2 cellular contexts compared by ENCODE assay signal in genomic region chr16:67146523-67147357, GRCh38.
TF ChIP-seq lines count a peak whose summit lies in the region.

No MANE protein-coding gene starts in this region.

TF ChIP-seq in HEK293, 187 proteins besides CTCF, POLR2A, EP300 and RAD21:
- TF ChIP-seq ZNF692 (tag by site-specific recombination; IDR thresholded peaks at IDR 0.05) (peak; percentile 87), ZNF157 (tag by site-specific recombination; IDR thresholded peaks at IDR 0.05) (no peak), ZIC2 (tag by site-specific recombination; IDR thresholded peaks at IDR 0.05) (no peak), OVOL3 (tag by site-specific recombination; IDR thresholded peaks at IDR 0.05) (no peak), ZNF26 (tag by site-specific recombination; IDR thresholded peaks at IDR 0.05) (no peak), ZNF148 (tag by site-specific recombination; IDR thresholded peaks at IDR 0.05; ENCODE audit: borderline replicate concordance) (no peak)

TF ChIP-seq in GM12878, 131 proteins besides CTCF, POLR2A, EP300 and RAD21:
- TF ChIP-seq ZBTB33 (IDR thresholded peaks at IDR 0.05) = no peak
- no peak for TF ChIP-seq BACH1 (IDR thresholded peaks at IDR 0.05; ENCODE audit: borderline replicate concordance)
- TF ChIP-seq USF1 (IDR thresholded peaks at IDR 0.05; ENCODE audit: borderline replicate concordance, extremely low read length, insufficient read depth, low read depth, low read length) = no peak
- TF ChIP-seq MYB (IDR thresholded peaks at IDR 0.05; ENCODE audit: borderline replicate concordance, low read depth, low read length) = no peak
- no peak for TF ChIP-seq YBX1 (IDR thresholded peaks at IDR 0.05)
- TF ChIP-seq BRCA1 (IDR thresholded peaks at IDR 0.05; ENCODE audit: low read depth, low read length) = no peak
- no peak for TF ChIP-seq CREM (IDR thresholded peaks at IDR 0.05; ENCODE audit: low read depth)
- no peak for TF ChIP-seq CBFB (IDR thresholded peaks at IDR 0.05; ENCODE audit: low read depth)
- TF ChIP-seq BHLHE40 (IDR thresholded peaks at IDR 0.05; ENCODE audit: borderline replicate concordance in 1 of 2, low read depth in 2 of 2, low read length in 1 of 2) = no peak
TF ChIP-seq in GM12878: peak in this region for 0.
